ENCODE assay signal across 27 cellular contexts in genomic region chr14:105085766-105086165, GRCh38. TPM values are rescaled to one million over a fixed set of nuclear protein-coding genes. Genes with fewer than 3 reads are reported as not detected.
DNase-seq lines count a peak whose midpoint lies in the region; ATAC-seq, FAIRE-seq and TF ChIP-seq lines count a peak whose summit lies in the region.
"Had no signal": no experiment of that assay in that cellular context is flagged by ENCODE, and none has a peak within 500 bp of the region (broad histone marks: within the 10 kb centered on the region; RNA-seq: fewer than 3 reads in every experiment).

No MANE protein-coding gene starts in this region.

- no peaks in the 10 kb centered on the region for H3K9me3 Mint-ChIP-seq in activated CD8-positive, alpha-beta T cell treated with anti-CD3 and anti-CD28 coated beads for 36 hours
- H3K9me3 Mint-ChIP-seq in activated T-helper 17 cell treated with anti-CD3 and anti-CD28 coated beads, Interleukin-2, amount 50 U/mL, for 72 hours, result no peaks in the 10 kb centered on the region
- H3K9me3 Mint-ChIP-seq: activated CD4-positive, alpha-beta T cell treated with anti-CD3 and anti-CD28 coated beads, Interleukin-2, amount 10 ng/mL, durations not matched to agents 7 days and 5 days; WTC11 had no signal

- no peak for TF ChIP-seq POLR2A in GM12891 (IDR thresholded peaks at IDR 0.05; ENCODE audit: low read depth, low read length)

- ATAC-seq in T-helper 17 cell, result no peak
- ATAC-seq in HG03139 (IDR thresholded peaks at IDR 0.05; ENCODE audit: unreplicated experiment), result no peak
- no peak for ATAC-seq in activated CD8-positive, alpha-beta T cell treated with anti-CD3 and anti-CD28 coated beads for 36 hours
- ATAC-seq in activated T-helper 17 cell treated with anti-CD3 and anti-CD28 coated beads, Interleukin-2, amount 50 U/mL, for 72 hours (replicated peaks), result no peak
- ATAC-seq: left lobe of liver, psoas muscle had no signal

- no peaks in the 10 kb centered on the region for H3K9me3 ChIP-seq in T-helper 17 cell (ENCODE audit: control insufficient read depth, low read length, poor library complexity, severe bottlenecking)
- H3K9me3 ChIP-seq: neutrophil, psoas muscle had no signal

- CTCF ChIA-PET in activated CD8-positive, alpha-beta T cell treated with anti-CD3 and anti-CD28 coated beads for 36 hours (lab: Charles Lee), result interaction anchor here (1.4 to 5.1 kb wide), 11 partner anchors 8 to 266 kb away, joined by 3 to 72 read pairs (median 7); partner anchors contain the start of genes CDCA4 and GPR132

- peak; percentile 18 for DNase-seq in 8988T
- no peak for DNase-seq in GM12891 (ENCODE audit: insufficient read length, low spot score)
- DNase-seq in T-helper 17 cell, result no peak
- DNase-seq in posterior vena cava (ENCODE audit: low spot score), result peak; percentile 75
- DNase-seq in NOMO-1 treated with DMSO at 0.1 percent for 48 hours (lab: John Stamatoyannopoulos, UW; ENCODE audit: unreplicated experiment), result no peak
- DNase-seq in activated CD8-positive, alpha-beta T cell treated with anti-CD3 and anti-CD28 coated beads for 36 hours, result no peak
- DNase-seq: ACHN; activated CD4-positive, alpha-beta T cell treated with anti-CD3 and anti-CD28 coated beads, Interleukin-2, amount 10 ng/mL, durations not matched to agents 7 days and 5 days; activated naive CD4-positive, alpha-beta T cell treated with anti-CD3 and anti-CD28 coated beads, Interleukin-2, amount 50 U/mL, for 16 hours; amniotic stem cell; brain microvascular endothelial cell; DND-41; effector CD4-positive, alpha-beta T cell; IMR-90; NCI-H1092; NCI-H187; NCI-H2171; NCI-H510A; psoas muscle; SHP77 treated with DMSO at 0.1 percent for 48 hours; stimulated activated naive CD8-positive, alpha-beta T cell treated with anti-CD3 and anti-CD28 coated beads, Interleukin-15, Interleukin-2, amounts not matched to agents 100 U/mL and 50 U/mL, for 24 hours; SW 1271 had no signal

- no peaks in the 10 kb centered on the region for H3K36me3 Mint-ChIP-seq in T-helper 17 cell (ENCODE audit: low read depth)
- no peaks in the 10 kb centered on the region for H3K36me3 Mint-ChIP-seq in activated CD8-positive, alpha-beta T cell treated with anti-CD3 and anti-CD28 coated beads for 36 hours (ENCODE audit: low read depth)
- no peaks in the 10 kb centered on the region for H3K36me3 Mint-ChIP-seq in activated T-helper 17 cell treated with anti-CD3 and anti-CD28 coated beads, Interleukin-2, amount 50 U/mL, for 72 hours (ENCODE audit: low read depth)
- H3K36me3 Mint-ChIP-seq: WTC11 had no signal

- FAIRE-seq in GM12891 (lab: Jason Lieb, UNC), result no peak

- no peaks in the 10 kb centered on the region for H3K27me3 Mint-ChIP-seq in T-helper 17 cell
- no peaks in the 10 kb centered on the region for H3K27me3 Mint-ChIP-seq in activated CD8-positive, alpha-beta T cell treated with anti-CD3 and anti-CD28 coated beads for 36 hours
- no peaks in the 10 kb centered on the region for H3K27me3 Mint-ChIP-seq in activated T-helper 17 cell treated with anti-CD3 and anti-CD28 coated beads, Interleukin-2, amount 50 U/mL, for 72 hours

- POLR2A ChIA-PET in activated CD8-positive, alpha-beta T cell treated with anti-CD3 and anti-CD28 coated beads for 36 hours (lab: Charles Lee), result interaction anchor here (1.2 to 4.7 kb wide), 5 partner anchors 10 to 40 kb away, joined by 3 to 33 read pairs (median 9); partner anchors contain the start of gene GPR132

- intact Hi-C loops in posterior vena cava (cut with DNase I), result loop anchor here in 1 of 2 donors (10.0 kb wide), 1 partner anchor 389 kb away; the partner anchor contains the start of gene CRIP2
- intact Hi-C loops in activated CD8-positive, alpha-beta T cell treated with anti-CD3 and anti-CD28 coated beads for 36 hours (cut with micrococcal nuclease), result no loop called here

- no peak for TF ChIP-seq CTCF in activated CD8-positive, alpha-beta T cell treated with anti-CD3 and anti-CD28 coated beads for 36 hours (IDR thresholded peaks at IDR 0.05)

- peaks cover 21% of the 10 kb centered on the region for H3K4me1 Mint-ChIP-seq in T-helper 17 cell
- peaks cover 15% of the 10 kb centered on the region for H3K4me1 Mint-ChIP-seq in activated CD8-positive, alpha-beta T cell treated with anti-CD3 and anti-CD28 coated beads for 36 hours (ENCODE audit: low read depth)
- peaks cover 8% of the 10 kb centered on the region for H3K4me1 Mint-ChIP-seq in activated T-helper 17 cell treated with anti-CD3 and anti-CD28 coated beads, Interleukin-2, amount 50 U/mL, for 72 hours

- H3K27ac Mint-ChIP-seq in T-helper 17 cell, result peak overlapping the region; percentile 86
- no peak overlapping the region for H3K27ac Mint-ChIP-seq in activated CD8-positive, alpha-beta T cell treated with anti-CD3 and anti-CD28 coated beads for 36 hours
- no peak overlapping the region for H3K27ac Mint-ChIP-seq in activated T-helper 17 cell treated with anti-CD3 and anti-CD28 coated beads, Interleukin-2, amount 50 U/mL, for 72 hours
- H3K27ac Mint-ChIP-seq: WTC11 had no signal

- H3K4me3 Mint-ChIP-seq in T-helper 17 cell, result no peak overlapping the region
- H3K4me3 Mint-ChIP-seq in activated CD8-positive, alpha-beta T cell treated with anti-CD3 and anti-CD28 coated beads for 36 hours, result no peak overlapping the region
- no peak overlapping the region for H3K4me3 Mint-ChIP-seq in activated T-helper 17 cell treated with anti-CD3 and anti-CD28 coated beads, Interleukin-2, amount 50 U/mL, for 72 hours
- H3K4me3 Mint-ChIP-seq: activated CD4-positive, alpha-beta T cell treated with anti-CD3 and anti-CD28 coated beads, Interleukin-2, amount 10 ng/mL, durations not matched to agents 7 days and 5 days had no signal

TF ChIP-seq in GM12891, 5 proteins besides CTCF, POLR2A, EP300 and RAD21:
- TF ChIP-seq TAF1 (IDR thresholded peaks at IDR 0.05; ENCODE audit: low read depth, low read length) (no peak), PAX5 (IDR thresholded peaks at IDR 0.05; ENCODE audit: insufficient read depth, low read length, severe bottlenecking) (no peak), SPI1 (IDR thresholded peaks at IDR 0.05; ENCODE audit: low read depth, low read length) (peak; percentile 39; the same call in 1 of the 2 replicates), POLR2AphosphoS5 (IDR thresholded peaks at IDR 0.05; ENCODE audit: low read depth, low read length) (no peak), POU2F2 (IDR thresholded peaks at IDR 0.05; ENCODE audit: low read depth, low read length) (no peak)

RNA-seq across cellular contexts. Expression of gene GPR132, which starts 20.5 kb away (rescaled TPM):
- polyA plus RNA-seq in GM12891 (2012; ENCODE audit: low read depth, missing spikeins), result 18.8 TPM
- total RNA-seq in T-helper 17 cell, result 10 to 100 TPM; 43.4 to 47.1 TPM
- 1 to 10 TPM; 1.8 to 3.1 TPM for total RNA-seq in posterior vena cava
- total RNA-seq in activated CD8-positive, alpha-beta T cell treated with anti-CD3 and anti-CD28 coated beads for 36 hours, result 10 to 100 TPM; 15.1 to 16.4 TPM
- total RNA-seq in activated T-helper 17 cell treated with anti-CD3 and anti-CD28 coated beads, Interleukin-2, amount 50 U/mL, for 72 hours, result 10 to 100 TPM; 46.5 to 49.5 TPM

Comparison
In these comparisons a context has a peak if more than half of its experiments do, and no peak if none do; other contexts are left out.
1. DNase-seq: peak in 8988T (single experiment) and posterior vena cava (single experiment); none in GM12891 (single experiment), T-helper 17 cell (0 of 3), NOMO-1 treated with DMSO at 0.1 percent for 48 hours (single experiment) and activated CD8-positive, alpha-beta T cell treated with anti-CD3 and anti-CD28 coated beads for 36 hours (single experiment).